8 cellular contexts compared by ENCODE assay signal in genomic region chr7:107890493-107890961, GRCh38. TPM values are rescaled to one million over a fixed set of nuclear protein-coding genes. Genes with fewer than 3 reads are reported as not detected.
DNase-seq lines count a peak whose midpoint lies in the region; ATAC-seq lines count a peak whose summit lies in the region.

No MANE protein-coding gene starts in this region.

- H3K36me3 Mint-ChIP-seq in activated T-cell treated with anti-CD3 and anti-CD28 coated beads, Interleukin-2, amount 50 U/mL, for 72 hours (ENCODE audit: insufficient read depth in 2 of 2): peaks cover 5 to 22% of the 10 kb centered on the region in 2 donors
- H3K36me3 Mint-ChIP-seq in activated T-helper 2 cell treated with anti-CD3 and anti-CD28 coated beads, Interferon-gamma antibody, Interleukin-2, Interleukin-4, amounts not matched to agents 10 μg/mL and 5 μg/mL and 100 μg/mL, durations not matched to agents 14 hours and 24 hours and 36 hours (ENCODE audit: low read depth): peaks cover 32% of the 10 kb centered on the region
- H3K36me3 Mint-ChIP-seq in stimulated activated effector memory CD8-positive, alpha-beta T cell treated with anti-CD3 and anti-CD28 coated beads, Interleukin-12 subunit alpha, Interleukin-12 subunit beta, amount 100 ng/mL, for 72 hours: peaks cover 36% of the 10 kb centered on the region

- peaks cover 3% of the 10 kb centered on the region; the same call in 1 of the 2 replicates for H3K36me3 ChIP-seq in iPS DF 6.9 (ENCODE audit: control insufficient read depth, insufficient read depth, low read length)

- H3K4me3 ChIP-seq in iPS DF 6.9 (ENCODE audit: low read length): peak overlapping the region; percentile 85; the same call in 1 of the 2 replicates

- peaks cover 42% of the 10 kb centered on the region for H3K4me1 Mint-ChIP-seq in activated T-cell treated with anti-CD3 and anti-CD28 coated beads, Interleukin-2, amount 50 U/mL, for 72 hours (ENCODE audit: low read depth)
- H3K4me1 Mint-ChIP-seq in activated T-helper 2 cell treated with anti-CD3 and anti-CD28 coated beads, Interferon-gamma antibody, Interleukin-2, Interleukin-4, amounts not matched to agents 10 μg/mL and 5 μg/mL and 100 μg/mL, durations not matched to agents 14 hours and 24 hours and 36 hours (ENCODE audit: low read depth): peaks cover 41% of the 10 kb centered on the region
- peaks cover 24% of the 10 kb centered on the region for H3K4me1 Mint-ChIP-seq in stimulated activated effector memory CD8-positive, alpha-beta T cell treated with anti-CD3 and anti-CD28 coated beads, Interleukin-12 subunit alpha, Interleukin-12 subunit beta, amount 100 ng/mL, for 72 hours

- WGBS in iPS DF 6.9 (ENCODE audit: insufficient coverage, insufficient read length): no CpG with 5 or more reads among the region's 7 CpGs

- H3K27me3 ChIP-seq in iPS DF 6.9 (ENCODE audit: control insufficient read depth, insufficient read depth, low read length): no peaks in the 10 kb centered on the region

- DNase-seq in activated T-cell treated with anti-CD3 and anti-CD28 coated beads, Interleukin-2, amount 50 U/mL, for 72 hours: peak in 1 of 2 donors; percentile 7
- DNase-seq in activated T-cell treated with anti-CD3 and anti-CD28 coated beads, Interleukin-2, amount 50 U/mL, for 48 hours: no peak
- no peak for DNase-seq in activated T-helper 2 cell treated with anti-CD3 and anti-CD28 coated beads, Interferon-gamma antibody, Interleukin-2, Interleukin-4, amounts not matched to agents 10 μg/mL and 5 μg/mL and 100 μg/mL, durations not matched to agents 14 hours and 24 hours and 36 hours (ENCODE audit: low spot score)
- no peak for DNase-seq in iPS DF 6.9 (ENCODE audit: low read depth, low spot score)
- DNase-seq in stimulated activated effector memory CD8-positive, alpha-beta T cell treated with anti-CD3 and anti-CD28 coated beads, Interleukin-12 subunit alpha, Interleukin-12 subunit beta, amount 100 ng/mL, for 72 hours (ENCODE audit: low spot score in 2 of 2): no peak
- no peak for DNase-seq in stimulated activated CD4-positive, alpha-beta T cell treated with anti-CD3 and anti-CD28 coated beads, Interleukin-2, amount 100 ng/mL, for 48 hours

- ATAC-seq in activated T-cell treated with anti-CD3 and anti-CD28 coated beads, Interleukin-2, amount 50 U/mL, for 72 hours (replicated peaks in 1 of 2): peak in 1 of 2 donors; percentile 13
- ATAC-seq in HG03280 (IDR thresholded peaks at IDR 0.05; ENCODE audit: unreplicated experiment) (peak; percentile 3), HG03039 (IDR thresholded peaks at IDR 0.05; ENCODE audit: unreplicated experiment) (no peak)
- no peak for ATAC-seq in stimulated activated effector memory CD8-positive, alpha-beta T cell treated with anti-CD3 and anti-CD28 coated beads, Interleukin-12 subunit alpha, Interleukin-12 subunit beta, amount 100 ng/mL, for 72 hours

- H3K9me3 ChIP-seq in iPS DF 6.9 (ENCODE audit: control insufficient read depth, insufficient read depth, low read length): no peaks in the 10 kb centered on the region

- H3K27ac Mint-ChIP-seq in activated T-cell treated with anti-CD3 and anti-CD28 coated beads, Interleukin-2, amount 50 U/mL, for 72 hours: peak overlapping the region; percentile 94
- H3K27ac Mint-ChIP-seq in activated T-helper 2 cell treated with anti-CD3 and anti-CD28 coated beads, Interferon-gamma antibody, Interleukin-2, Interleukin-4, amounts not matched to agents 10 μg/mL and 5 μg/mL and 100 μg/mL, durations not matched to agents 14 hours and 24 hours and 36 hours: peak overlapping the region; percentile 99
- peak overlapping the region; percentile 98 for H3K27ac Mint-ChIP-seq in stimulated activated effector memory CD8-positive, alpha-beta T cell treated with anti-CD3 and anti-CD28 coated beads, Interleukin-12 subunit alpha, Interleukin-12 subunit beta, amount 100 ng/mL, for 72 hours

- no peak overlapping the region for H3K27ac ChIP-seq in iPS DF 6.9 (ENCODE audit: low read length)

- H3K9me3 Mint-ChIP-seq in activated T-cell treated with anti-CD3 and anti-CD28 coated beads, Interleukin-2, amount 50 U/mL, for 72 hours: peaks cover 0 to 1% of the 10 kb centered on the region in 2 donors
- no peaks in the 10 kb centered on the region for H3K9me3 Mint-ChIP-seq in activated T-helper 2 cell treated with anti-CD3 and anti-CD28 coated beads, Interferon-gamma antibody, Interleukin-2, Interleukin-4, amounts not matched to agents 10 μg/mL and 5 μg/mL and 100 μg/mL, durations not matched to agents 14 hours and 24 hours and 36 hours
- no peaks in the 10 kb centered on the region for H3K9me3 Mint-ChIP-seq in stimulated activated effector memory CD8-positive, alpha-beta T cell treated with anti-CD3 and anti-CD28 coated beads, Interleukin-12 subunit alpha, Interleukin-12 subunit beta, amount 100 ng/mL, for 72 hours

- peak overlapping the region; percentile 91 to 92 for H3K4me3 Mint-ChIP-seq in activated T-cell treated with anti-CD3 and anti-CD28 coated beads, Interleukin-2, amount 50 U/mL, for 72 hours
- H3K4me3 Mint-ChIP-seq in activated T-helper 2 cell treated with anti-CD3 and anti-CD28 coated beads, Interferon-gamma antibody, Interleukin-2, Interleukin-4, amounts not matched to agents 10 μg/mL and 5 μg/mL and 100 μg/mL, durations not matched to agents 14 hours and 24 hours and 36 hours (ENCODE audit: low read depth): peak overlapping the region; percentile 93
- peak overlapping the region; percentile 98 for H3K4me3 Mint-ChIP-seq in stimulated activated effector memory CD8-positive, alpha-beta T cell treated with anti-CD3 and anti-CD28 coated beads, Interleukin-12 subunit alpha, Interleukin-12 subunit beta, amount 100 ng/mL, for 72 hours

- 0 out of 2 replicates have a peak, but pooled peaks cover 2% of the 10 kb centered on the region for H3K4me1 ChIP-seq in iPS DF 6.9 (ENCODE audit: control insufficient read depth, insufficient read depth, low read length)

- intact Hi-C loops in activated T-helper 2 cell treated with anti-CD3 and anti-CD28 coated beads, Interferon-gamma antibody, Interleukin-2, Interleukin-4, amounts not matched to agents 10 μg/mL and 5 μg/mL and 100 μg/mL, durations not matched to agents 14 hours and 24 hours and 36 hours (cut with micrococcal nuclease): loop anchor here (5.0 kb wide), 1 partner anchor 247 kb away; no protein-coding TSS in a partner anchor

- H3K27me3 Mint-ChIP-seq in activated T-cell treated with anti-CD3 and anti-CD28 coated beads, Interleukin-2, amount 50 U/mL, for 72 hours (ENCODE audit: low read depth): no peaks in the 10 kb centered on the region
- H3K27me3 Mint-ChIP-seq in activated T-helper 2 cell treated with anti-CD3 and anti-CD28 coated beads, Interferon-gamma antibody, Interleukin-2, Interleukin-4, amounts not matched to agents 10 μg/mL and 5 μg/mL and 100 μg/mL, durations not matched to agents 14 hours and 24 hours and 36 hours (ENCODE audit: low read depth): peaks cover 4% of the 10 kb centered on the region

RNA-seq across cellular contexts. Expression of gene DLD, which starts 0.5 kb away (rescaled TPM):
- 100 to 1,000 TPM; 104 to 105 TPM for total RNA-seq in activated T-cell treated with anti-CD3 and anti-CD28 coated beads, Interleukin-2, amount 50 U/mL, for 72 hours
- 104 and 108 TPM in 2 replicates for total RNA-seq in activated T-helper 2 cell treated with anti-CD3 and anti-CD28 coated beads, Interferon-gamma antibody, Interleukin-2, Interleukin-4, amounts not matched to agents 10 μg/mL and 5 μg/mL and 100 μg/mL, durations not matched to agents 14 hours and 24 hours and 36 hours
